ENCODE assay signal across 8 cellular contexts in genomic region chr6:36027501-36028087, GRCh38. TPM values are rescaled to one million over a fixed set of nuclear protein-coding genes. Genes with fewer than 3 reads are reported as not detected.
DNase-seq lines count a peak whose midpoint lies in the region; ATAC-seq and TF ChIP-seq lines count a peak whose summit lies in the region.

Gene MAPK14 (plus strand): TSS chr6:36027808. CDS start chr6:36028158, 350 bp downstream.

- H3K4me3 ChIP-seq in SK-N-SH (ENCODE audit: low read depth in 2 of 2, low read length in 1 of 2) (peak within 1 kb of the TSS; percentile 96 to 97), gastroesophageal sphincter (peak within 1 kb of the TSS; percentile 73 to 100)

- no peaks in the 10 kb centered on the region for H3K27me3 ChIP-seq in SK-N-SH (ENCODE audit: insufficient read depth)
- peaks cover 19% of the 10 kb centered on the region for H3K27me3 ChIP-seq in gastroesophageal sphincter

- H3K4me1 ChIP-seq in SK-N-SH (ENCODE audit: control insufficient read depth in 1 of 2, insufficient read depth in 2 of 2, low read depth in 1 of 2, low read length in 1 of 2), result no peaks in the 10 kb centered on the region; a peak in 2 of 4 replicates
- peaks cover 0 to 42% (median 8%) of the 10 kb centered on the region in 3 donors for H3K4me1 ChIP-seq in gastroesophageal sphincter

- H4K20me1 ChIP-seq in SK-N-SH (ENCODE audit: insufficient read depth), result peaks cover 9% of the 10 kb centered on the region

- peak within 1 kb of the TSS; percentile 72 to 88 for H3K27ac ChIP-seq in SK-N-SH (ENCODE audit: low read depth in 2 of 2, low read length in 1 of 2)
- peak within 1 kb of the TSS; percentile 79 to 97 (median 96) for H3K27ac ChIP-seq in gastroesophageal sphincter

- peaks cover 23% of the 10 kb centered on the region for H3F3A ChIP-seq in SK-N-SH (replicated peaks; ENCODE audit: insufficient read depth)

- peak within 1 kb of the TSS; percentile 70 for H2AFZ ChIP-seq in SK-N-SH (ENCODE audit: low read depth)

- POLR2A ChIA-PET in SK-N-SH (lab: Yijun Ruan, JAX), result interaction anchor here (0.6 to 2.4 kb wide), 10 partner anchors 11 to 104 kb away, joined by 3 to 14 read pairs (median 4); no protein-coding TSS in a partner anchor

- ATAC-seq in HG02588 (IDR thresholded peaks at IDR 0.05; ENCODE audit: unreplicated experiment), result peak; percentile 79
- ATAC-seq in gastroesophageal sphincter, result peak; percentile 93

- 2% methylated on average over 33 of the region's 62 CpGs for WGBS in SK-N-SH (ENCODE audit: low lambda C conversion rate)
- 0% methylated on average over 6 to 8 of the region's 62 CpGs for WGBS in gastroesophageal sphincter (ENCODE audit: low coverage in 1 of 2), 2 donors

- no peaks in the 10 kb centered on the region for H3K9me2 ChIP-seq in SK-N-SH

- no peaks in the 10 kb centered on the region for H3K9me3 ChIP-seq in SK-N-SH
- no peaks in the 10 kb centered on the region for H3K9me3 ChIP-seq in gastroesophageal sphincter

- no peak for TF ChIP-seq EP300 in SK-N-SH (IDR thresholded peaks at IDR 0.05; ENCODE audit: borderline replicate concordance in 1 of 2, low read depth in 1 of 2, low read length in 1 of 2)
- TF ChIP-seq EP300 in gastroesophageal sphincter (IDR thresholded peaks at IDR 0.05), result no peak

- peak; percentile 88 for TF ChIP-seq CTCF in GM10266 (IDR thresholded peaks at IDR 0.05; ENCODE audit: control insufficient read depth, insufficient read depth, low read depth, missing control alignments)
- TF ChIP-seq CTCF in SK-N-SH (IDR thresholded peaks at IDR 0.05), result peak; percentile 85
- peak in 3 of 4 experiments; percentile 96 to 98 (median 97) for TF ChIP-seq CTCF in gastroesophageal sphincter (IDR thresholded peaks at IDR 0.05)

- TF ChIP-seq RAD21 in SK-N-SH (IDR thresholded peaks at IDR 0.05; ENCODE audit: low read length), result peak; percentile 98

- peak within 1 kb of the TSS; percentile 96 for H3K4me2 ChIP-seq in SK-N-SH

- H3K79me2 ChIP-seq in SK-N-SH (ENCODE audit: insufficient read depth), result peaks cover 49% of the 10 kb centered on the region

- no peaks in the 10 kb centered on the region for H3K36me3 ChIP-seq in SK-N-SH (replicated peaks in 1 of 2; ENCODE audit: control insufficient read depth in 1 of 2, insufficient read depth in 2 of 2, low read length in 1 of 2)
- no peaks in the 10 kb centered on the region for H3K36me3 ChIP-seq in gastroesophageal sphincter

- TF ChIP-seq POLR2A in gastroesophageal sphincter (IDR thresholded peaks at IDR 0.05), result peak; percentile 95 to 96

- CTCF ChIA-PET in SK-N-SH (lab: Yijun Ruan, JAX), result interaction anchor here (0.6 to 8.3 kb wide), 45 partner anchors 10 to 346 kb away, joined by 3 to 224 read pairs (median 4); partner anchors contain the start of genes BNIP5, BRPF3 and PNPLA1

- peak within 1 kb of the TSS; percentile 91 for H3K9ac ChIP-seq in SK-N-SH

- peak; percentile 99 for DNase-seq in GM10266 (ENCODE audit: extremely low spot score)
- peak; percentile 100 for DNase-seq in NCI-H1048 (lab: John Stamatoyannopoulos, UW)
- peak; percentile 97 for DNase-seq in SK-N-SH
- DNase-seq in activated naive CD4-positive, alpha-beta T cell treated with anti-CD3 and anti-CD28 coated beads, Interleukin-2, amount 50 U/mL, for 16 hours, result peak; percentile 98
- peak; percentile 98 for DNase-seq in non-pigmented ciliary epithelial cell (ENCODE audit: low read depth)
- peak; percentile 99 for DNase-seq in superior temporal gyrus (ENCODE audit: extremely low spot score)

TF ChIP-seq in SK-N-SH, 30 proteins besides CTCF, POLR2A, EP300 and RAD21 (continues in another document):
- no peak for TF ChIP-seq MEF2A (IDR thresholded peaks at IDR 0.05; ENCODE audit: borderline replicate concordance, low read depth)
- peak; percentile 98; the same call in 1 of the 2 replicates for TF ChIP-seq SIN3A (IDR thresholded peaks at IDR 0.05; ENCODE audit: borderline replicate concordance, low read depth, low read length)
- TF ChIP-seq TEAD4 (IDR thresholded peaks at IDR 0.05; ENCODE audit: borderline replicate concordance, insufficient read depth), result 0 out of 2 replicates have a peak, but pooled peaks have one; percentile 11
- no peak for TF ChIP-seq GATA2 (CRISPR knock-in tag; IDR thresholded peaks at IDR 0.05)
- peak; percentile 41; the same call in 1 of the 2 replicates for TF ChIP-seq NRF1 (IDR thresholded peaks at IDR 0.05; ENCODE audit: low read depth, low read length)
- no peak for TF ChIP-seq FOXJ3 (CRISPR knock-in tag; IDR thresholded peaks at IDR 0.05)
- TF ChIP-seq POLR2AphosphoS5 (IDR thresholded peaks at IDR 0.05; ENCODE audit: low read depth, low read length), result peak; percentile 94
- TF ChIP-seq MAX (IDR thresholded peaks at IDR 0.05; ENCODE audit: low read depth), result peak; percentile 91; the same call in 1 of the 2 replicates
- TF ChIP-seq ELF1 (IDR thresholded peaks at IDR 0.05), result peak; percentile 21; the same call in 1 of the 2 replicates
- peak; percentile 99 for TF ChIP-seq ZBTB33 (IDR thresholded peaks at IDR 0.05; ENCODE audit: borderline replicate concordance, low read depth)
- no peak for TF ChIP-seq EZH2phosphoT487 (IDR thresholded peaks at IDR 0.05; ENCODE audit: borderline replicate concordance, low read depth)
- TF ChIP-seq PBX3 (IDR thresholded peaks at IDR 0.05), result no peak
- TF ChIP-seq CHD2 (IDR thresholded peaks at IDR 0.05; ENCODE audit: low read length, partially characterized antibody), result peak; percentile 100
- no peak for TF ChIP-seq JUND (IDR thresholded peaks at IDR 0.05)
- TF ChIP-seq RFX5 (IDR thresholded peaks at IDR 0.05; ENCODE audit: low read length), result no peak
- no peak; the same call in 1 of the 2 replicates for TF ChIP-seq TCF12 (IDR thresholded peaks at IDR 0.05)
- TF ChIP-seq IRF3 (IDR thresholded peaks at IDR 0.05; ENCODE audit: low read depth, low read length), result no peak; the same call in 1 of the 2 replicates
- TF ChIP-seq USF1 (IDR thresholded peaks at IDR 0.05; ENCODE audit: borderline replicate concordance, low read depth), result no peak
- TF ChIP-seq TAF1 (IDR thresholded peaks at IDR 0.05; ENCODE audit: borderline replicate concordance, low read depth, low read length), result peak; percentile 83
- no peak for TF ChIP-seq RXRA (IDR thresholded peaks at IDR 0.05; ENCODE audit: borderline replicate concordance, low read depth)
- peak; percentile 75 for TF ChIP-seq MXI1 (IDR thresholded peaks at IDR 0.05; ENCODE audit: low read depth, low read length)
- TF ChIP-seq YY1 (IDR thresholded peaks at IDR 0.05; ENCODE audit: low read depth), result peak; percentile 73; the same call in 1 of the 2 replicates
- TF ChIP-seq NFIC (IDR thresholded peaks at IDR 0.05; ENCODE audit: borderline replicate concordance), result no peak; the same call in 1 of the 2 replicates

RNA-seq across cellular contexts. Expression of gene MAPK14, which starts in this region (rescaled TPM):
- 19.8 and 27.4 TPM in 2 replicates for polyA plus RNA-seq in SK-N-SH (2012; rRNA removed)
- 17.7 and 20.1 TPM in 2 replicates for polyA plus RNA-seq in SK-N-SH (2012; cell fraction: cytosol; rRNA removed)
- 32.4 and 55.7 TPM in 2 replicates for polyA plus RNA-seq in SK-N-SH (2012; cell fraction: nucleus; rRNA removed)
- total RNA-seq in gastroesophageal sphincter, result 10 to 100 TPM; 58.7 to 77.5 (median 69.9) TPM

Comparison
In these comparisons a context has a peak if more than half of its experiments do, and no peak if none do; other contexts are left out.
1. Peak in every context shown above with its lines: DNase-seq, ATAC-seq, H3K4me3 ChIP-seq and H3K27ac ChIP-seq.